In the genomic region with DNA sequence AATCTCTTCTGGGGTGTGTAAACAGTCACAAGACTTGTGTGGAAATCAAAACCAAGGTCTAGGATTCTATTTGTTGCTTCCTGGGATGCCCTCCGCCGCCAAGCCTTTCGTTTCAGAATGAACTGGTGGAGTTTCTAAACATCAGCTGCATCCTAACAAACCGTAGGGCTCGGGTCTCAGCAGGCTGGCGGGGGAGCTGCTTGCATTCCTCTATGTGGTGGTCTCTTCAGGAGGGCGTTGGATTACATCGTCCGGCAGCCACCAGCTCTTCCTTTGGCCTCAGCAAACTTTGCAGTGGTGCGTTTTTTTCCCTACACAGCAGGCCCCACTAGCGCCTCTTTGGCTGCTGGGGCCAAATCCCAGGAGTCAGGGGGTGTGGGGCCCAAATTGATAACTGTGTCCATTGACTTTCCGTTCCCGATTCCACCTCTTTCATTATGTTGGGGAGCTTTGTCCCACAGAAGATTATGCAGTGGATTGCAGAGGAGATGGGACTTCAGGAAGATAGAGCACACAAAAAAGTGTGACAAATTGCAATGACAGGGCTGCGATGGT, we compare ENCODE assay signal across 26 cellular contexts.
"Had no signal": no experiment of that assay in that cellular context is flagged by ENCODE, and none has a peak within 500 bp of the region (broad histone marks: within the 10 kb centered on the region; RNA-seq: fewer than 3 reads in every experiment).

No MANE protein-coding gene starts in this region.

- H3K4me3 ChIP-seq: esophagus squamous epithelium, gastroesophageal sphincter, heart left ventricle, left lung, lung, thoracic aorta, vagina had no signal

- H3K27ac ChIP-seq: brain microvascular endothelial cell, esophagus squamous epithelium, gastroesophageal sphincter, heart left ventricle, left lung, thoracic aorta, vagina, VCaP had no signal

- DNase-seq: activated CD4-positive, alpha-beta T cell treated with anti-CD3 and anti-CD28 coated beads, Interleukin-2, amount 10 ng/mL, durations not matched to agents 7 days and 5 days; activated CD4-positive, CD25-positive, alpha-beta regulatory T cell treated with anti-CD3 and anti-CD28 coated beads, Interleukin-2, amount 50 U/mL, for 72 hours; activated CD8-positive, alpha-beta memory T cell treated with anti-CD3 and anti-CD28 coated beads, Interleukin-2, amount 10 ng/mL, durations not matched to agents 7 days and 5 days; activated CD8-positive, alpha-beta T cell treated with anti-CD3 and anti-CD28 coated beads for 36 hours; activated gamma-delta T cell treated with Interleukin-2 at 50 U/mL for 16 hours; activated T-cell treated with anti-CD3 and anti-CD28 coated beads for 4 hours; anterior cingulate cortex; brain microvascular endothelial cell; caudate nucleus; esophagus squamous epithelium; heart left ventricle; immature natural killer cell; left lung; naive thymus-derived CD8-positive, alpha-beta T cell; occipital lobe; stimulated activated CD4-positive, alpha-beta T cell treated with anti-CD3 and anti-CD28 coated beads, Interleukin-4, amount 100 ng/mL, for 1 hour; stimulated activated naive CD4-positive, alpha-beta T cell had no signal

- ATAC-seq: activated CD8-positive, alpha-beta memory T cell treated with anti-CD3 and anti-CD28 coated beads, Interleukin-2, amount 10 ng/mL, durations not matched to agents 7 days and 5 days; activated CD8-positive, alpha-beta T cell treated with anti-CD3 and anti-CD28 coated beads for 36 hours; gastroesophageal sphincter; heart left ventricle; left lung; naive thymus-derived CD8-positive, alpha-beta T cell had no signal

- H3K36me3 Mint-ChIP-seq: activated CD8-positive, alpha-beta memory T cell treated with anti-CD3 and anti-CD28 coated beads, Interleukin-2, amount 10 ng/mL, durations not matched to agents 7 days and 5 days; activated naive CD4-positive, alpha-beta T cell treated with anti-CD3 and anti-CD28 coated beads, Interleukin-2, amount 50 U/mL, for 24 hours; naive thymus-derived CD8-positive, alpha-beta T cell; type B pancreatic cell had no signal

- H3K9me3 ChIP-seq: esophagus squamous epithelium, gastroesophageal sphincter, left lung, thoracic aorta, vagina had no signal

- H3K9me3 Mint-ChIP-seq: activated CD8-positive, alpha-beta T cell treated with anti-CD3 and anti-CD28 coated beads for 36 hours; activated naive CD4-positive, alpha-beta T cell treated with anti-CD3 and anti-CD28 coated beads, Interleukin-2, amount 50 U/mL, for 24 hours had no signal

- H3K4me3 Mint-ChIP-seq: activated CD4-positive, alpha-beta T cell treated with anti-CD3 and anti-CD28 coated beads, Interleukin-2, amount 10 ng/mL, durations not matched to agents 7 days and 5 days; activated CD8-positive, alpha-beta memory T cell treated with anti-CD3 and anti-CD28 coated beads, Interleukin-2, amount 10 ng/mL, durations not matched to agents 7 days and 5 days; activated CD8-positive, alpha-beta T cell treated with anti-CD3 and anti-CD28 coated beads for 36 hours; activated naive CD4-positive, alpha-beta T cell treated with anti-CD3 and anti-CD28 coated beads, Interleukin-2, amount 50 U/mL, for 24 hours; activated T-helper 1 cell treated with anti-CD3 and anti-CD28 coated beads, Interleukin-12 subunit alpha, Interleukin-12 subunit beta, Interleukin-2, Interleukin-4 antibody, amounts not matched to agents 30 ng/mL and 10 ng/mL and 1 ng/mL, durations not matched to agents 14 hours and 24 hours and 36 hours; immature natural killer cell; mesothelial cell of epicardium; naive thymus-derived CD8-positive, alpha-beta T cell; type B pancreatic cell had no signal

- H3K27me3 Mint-ChIP-seq: activated CD8-positive, alpha-beta memory T cell treated with anti-CD3 and anti-CD28 coated beads, Interleukin-2, amount 10 ng/mL, durations not matched to agents 7 days and 5 days; activated naive CD4-positive, alpha-beta T cell treated with anti-CD3 and anti-CD28 coated beads, Interleukin-2, amount 50 U/mL, for 24 hours; type B pancreatic cell had no signal

- H3K27ac Mint-ChIP-seq: activated CD4-positive, alpha-beta T cell treated with anti-CD3 and anti-CD28 coated beads, Interleukin-2, amount 10 ng/mL, durations not matched to agents 7 days and 5 days; activated CD8-positive, alpha-beta memory T cell treated with anti-CD3 and anti-CD28 coated beads, Interleukin-2, amount 10 ng/mL, durations not matched to agents 7 days and 5 days; activated CD8-positive, alpha-beta T cell treated with anti-CD3 and anti-CD28 coated beads for 36 hours; activated naive CD4-positive, alpha-beta T cell treated with anti-CD3 and anti-CD28 coated beads, Interleukin-2, amount 50 U/mL, for 24 hours; activated T-helper 1 cell treated with anti-CD3 and anti-CD28 coated beads, Interleukin-12 subunit alpha, Interleukin-12 subunit beta, Interleukin-2, Interleukin-4 antibody, amounts not matched to agents 30 ng/mL and 10 ng/mL and 1 ng/mL, durations not matched to agents 14 hours and 24 hours and 36 hours; immature natural killer cell; mesothelial cell of epicardium; naive thymus-derived CD8-positive, alpha-beta T cell; type B pancreatic cell had no signal

- H3K4me1 ChIP-seq: esophagus squamous epithelium, gastroesophageal sphincter, left lung, vagina had no signal

- H3K4me1 Mint-ChIP-seq: activated CD8-positive, alpha-beta memory T cell treated with anti-CD3 and anti-CD28 coated beads, Interleukin-2, amount 10 ng/mL, durations not matched to agents 7 days and 5 days; immature natural killer cell had no signal

- H3K27me3 ChIP-seq: brain microvascular endothelial cell, esophagus squamous epithelium, gastroesophageal sphincter, heart left ventricle, left lung, vagina had no signal

- H3K36me3 ChIP-seq: brain microvascular endothelial cell, esophagus squamous epithelium, gastroesophageal sphincter, heart left ventricle, left lung, thoracic aorta, vagina had no signal
